In the genomic region with DNA sequence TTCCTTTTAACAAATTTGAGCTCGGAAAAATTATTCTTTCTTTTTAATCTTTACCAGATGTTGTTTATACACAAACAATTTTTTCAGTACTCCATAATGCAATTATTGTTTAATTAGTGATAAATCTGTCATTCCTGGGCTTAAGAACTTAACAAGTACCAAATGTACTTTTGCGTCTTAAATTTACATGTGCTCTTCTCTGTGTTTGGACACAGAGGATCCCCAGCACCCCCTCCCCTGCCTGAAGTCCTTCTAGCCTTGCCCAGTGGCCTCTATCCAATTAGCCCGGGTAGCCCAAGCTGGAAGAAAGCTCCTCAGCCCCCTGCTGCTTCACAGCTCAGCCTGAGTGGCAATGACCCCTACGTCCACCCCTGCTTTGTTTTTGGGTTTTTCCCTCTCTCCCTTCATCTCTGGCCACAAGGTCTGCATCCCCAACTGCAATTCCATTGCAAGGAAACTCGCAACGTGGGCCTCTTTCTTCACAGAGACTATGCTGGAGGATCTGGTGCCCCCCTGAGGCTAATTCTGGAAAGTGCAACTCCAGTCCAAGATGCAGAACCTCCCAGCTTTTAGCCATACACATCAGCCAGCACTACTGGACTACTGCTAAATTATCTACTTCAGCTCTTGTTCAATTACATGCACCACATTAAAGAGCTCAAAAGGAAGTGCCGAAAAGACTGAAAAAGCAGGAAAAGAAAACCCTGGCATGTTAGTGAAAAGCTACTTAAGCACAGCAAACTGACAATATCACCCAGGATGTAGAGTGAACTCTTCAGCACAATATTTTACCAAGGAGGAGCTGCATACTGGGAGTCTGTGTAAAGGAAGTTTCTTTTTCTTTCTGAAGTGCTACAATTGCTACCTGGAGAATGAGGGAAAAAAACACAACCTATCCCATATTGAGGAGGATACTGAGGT, we compare ENCODE assay signal across 1 cellular context.
A peak's percentile ranks its signal among the peaks of the same experiment; 100 is the strongest.
TF ChIP-seq lines count a peak whose summit lies in the region.

No MANE protein-coding gene starts in this region.

TF ChIP-seq in HepG2, 621 proteins besides CTCF, POLR2A, EP300 and RAD21 (continued from another document and continues in another):
- TF ChIP-seq HMGXB4 (CRISPR knock-in tag; IDR thresholded peaks at IDR 0.05; ENCODE audit: borderline replicate concordance in 1 of 2, low read depth in 1 of 2) (peak in 1 of 2 experiments; percentile 47; a peak in 1 of 4 replicates), ZGPAT (CRISPR knock-in tag; IDR thresholded peaks at IDR 0.05) (no peak; the same call in 1 of the 2 replicates), KLF15 (CRISPR knock-in tag; IDR thresholded peaks at IDR 0.05; ENCODE audit: borderline replicate concordance) (no peak), ZBTB21 (CRISPR knock-in tag; IDR thresholded peaks at IDR 0.05) (no peak), ZNF674 (CRISPR knock-in tag; IDR thresholded peaks at IDR 0.05; ENCODE audit: low read depth) (no peak), TBP (CRISPR knock-in tag; IDR thresholded peaks at IDR 0.05) (no peak), NR1H2 (CRISPR knock-in tag; IDR thresholded peaks at IDR 0.05; ENCODE audit: borderline replicate concordance, low read depth) (no peak), ZNF33A (CRISPR knock-in tag; IDR thresholded peaks at IDR 0.05; ENCODE audit: borderline replicate concordance) (peak; percentile 46; the same call in 1 of the 2 replicates), ZZZ3 (CRISPR knock-in tag; IDR thresholded peaks at IDR 0.05; ENCODE audit: borderline replicate concordance) (0 out of 2 replicates have a peak, but pooled peaks have one; percentile 34), HNRNPL (IDR thresholded peaks at IDR 0.05; ENCODE audit: low read depth, low read length) (no peak), ZNF569 (CRISPR knock-in tag; IDR thresholded peaks at IDR 0.05; ENCODE audit: borderline replicate concordance) (no peak), ZNF761 (CRISPR knock-in tag; conservative IDR thresholded peaks at IDR 0.05) (no peak), NFE2 (CRISPR knock-in tag; IDR thresholded peaks at IDR 0.05) (no peak), ZNF224 (CRISPR knock-in tag; IDR thresholded peaks at IDR 0.05) (no peak), MTA3 (CRISPR knock-in tag; IDR thresholded peaks at IDR 0.05) (no peak), REL (CRISPR knock-in tag; conservative IDR thresholded peaks at IDR 0.05) (no peak), NFATC3 (CRISPR knock-in tag; IDR thresholded peaks at IDR 0.05) (no peak), HES4 (CRISPR knock-in tag; IDR thresholded peaks at IDR 0.05; ENCODE audit: borderline replicate concordance) (no peak), ZBTB43 (CRISPR knock-in tag; conservative IDR thresholded peaks at IDR 0.05) (no peak), CHD4 (IDR thresholded peaks at IDR 0.05; ENCODE audit: borderline replicate concordance, low read length) (no peak), NR2F2 (IDR thresholded peaks at IDR 0.05; ENCODE audit: borderline replicate concordance, low read depth) (no peak), ZNF549 (CRISPR knock-in tag; IDR thresholded peaks at IDR 0.05) (no peak), ZNF709 (CRISPR knock-in tag; IDR thresholded peaks at IDR 0.05) (no peak), ZKSCAN8 (CRISPR knock-in tag; IDR thresholded peaks at IDR 0.05; ENCODE audit: borderline replicate concordance) (no peak), IRX3 (CRISPR knock-in tag; IDR thresholded peaks at IDR 0.05; ENCODE audit: borderline replicate concordance, low read depth) (no peak), ZNF530 (CRISPR knock-in tag; IDR thresholded peaks at IDR 0.05; ENCODE audit: low read depth) (no peak), SPEN (CRISPR knock-in tag; IDR thresholded peaks at IDR 0.05; ENCODE audit: low read depth) (no peak), XRCC5 (optimal IDR thresholded peaks at IDR 0.05; ENCODE audit: low read length) (peak; percentile 21), ZNF121 (CRISPR knock-in tag; IDR thresholded peaks at IDR 0.05) (0 out of 2 replicates have a peak, but pooled peaks have one; percentile 18), MIXL1 (CRISPR knock-in tag; IDR thresholded peaks at IDR 0.05) (0 out of 2 replicates have a peak, but pooled peaks have one; percentile 34), BCL3 (CRISPR knock-in tag; IDR thresholded peaks at IDR 0.05) (no peak), SMC3 (IDR thresholded peaks at IDR 0.05; ENCODE audit: low read length) (peak; percentile 65; the same call in 1 of the 2 replicates), ZNF703 (CRISPR knock-in tag; IDR thresholded peaks at IDR 0.05; ENCODE audit: borderline replicate concordance) (no peak), ZNF878 (CRISPR knock-in tag; IDR thresholded peaks at IDR 0.05) (no peak), KLF12 (CRISPR knock-in tag; IDR thresholded peaks at IDR 0.05; ENCODE audit: borderline replicate concordance) (no peak), STAG1 (CRISPR knock-in tag; IDR thresholded peaks at IDR 0.05) (peak; percentile 87), HNF1B (CRISPR knock-in tag; IDR thresholded peaks at IDR 0.05) (0 out of 2 replicates have a peak, but pooled peaks have one; percentile 52), NRL (CRISPR knock-in tag; IDR thresholded peaks at IDR 0.05; ENCODE audit: borderline replicate concordance) (no peak), RFXAP (CRISPR knock-in tag; IDR thresholded peaks at IDR 0.05; ENCODE audit: borderline replicate concordance) (no peak)
- TF ChIP-seq, protein P1, sequence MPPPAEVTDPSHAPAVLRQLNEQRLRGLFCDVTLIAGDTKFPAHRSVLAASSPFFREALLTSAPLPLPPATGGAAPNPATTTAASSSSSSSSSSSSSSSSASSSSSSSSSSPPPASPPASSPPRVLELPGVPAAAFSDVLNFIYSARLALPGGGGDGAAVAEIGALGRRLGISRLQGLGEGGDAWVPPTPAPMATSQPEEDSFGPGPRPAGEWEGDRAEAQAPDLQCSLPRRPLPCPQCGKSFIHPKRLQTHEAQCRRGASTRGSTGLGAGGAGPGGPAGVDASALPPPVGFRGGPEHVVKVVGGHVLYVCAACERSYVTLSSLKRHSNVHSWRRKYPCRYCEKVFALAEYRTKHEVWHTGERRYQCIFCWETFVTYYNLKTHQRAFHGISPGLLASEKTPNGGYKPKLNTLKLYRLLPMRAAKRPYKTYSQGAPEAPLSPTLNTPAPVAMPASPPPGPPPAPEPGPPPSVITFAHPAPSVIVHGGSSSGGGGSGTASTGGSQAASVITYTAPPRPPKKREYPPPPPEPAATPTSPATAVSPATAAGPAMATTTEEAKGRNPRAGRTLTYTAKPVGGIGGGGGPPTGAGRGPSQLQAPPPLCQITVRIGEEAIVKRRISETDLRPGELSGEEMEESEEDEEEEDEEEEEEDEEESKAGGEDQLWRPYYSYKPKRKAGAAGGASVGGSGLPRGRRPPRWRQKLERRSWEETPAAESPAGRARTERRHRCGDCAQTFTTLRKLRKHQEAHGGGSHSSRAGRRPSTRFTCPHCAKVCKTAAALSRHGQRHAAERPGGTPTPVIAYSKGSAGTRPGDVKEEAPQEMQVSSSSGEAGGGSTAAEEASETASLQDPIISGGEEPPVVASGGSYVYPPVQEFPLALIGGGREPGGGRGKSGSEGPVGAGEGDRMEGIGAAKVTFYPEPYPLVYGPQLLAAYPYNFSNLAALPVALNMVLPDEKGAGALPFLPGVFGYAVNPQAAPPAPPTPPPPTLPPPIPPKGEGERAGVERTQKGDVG (CRISPR knock-in tag; IDR thresholded peaks at IDR 0.05; ENCODE audit: borderline replicate concordance) = no peak
- TF ChIP-seq, protein P2, sequence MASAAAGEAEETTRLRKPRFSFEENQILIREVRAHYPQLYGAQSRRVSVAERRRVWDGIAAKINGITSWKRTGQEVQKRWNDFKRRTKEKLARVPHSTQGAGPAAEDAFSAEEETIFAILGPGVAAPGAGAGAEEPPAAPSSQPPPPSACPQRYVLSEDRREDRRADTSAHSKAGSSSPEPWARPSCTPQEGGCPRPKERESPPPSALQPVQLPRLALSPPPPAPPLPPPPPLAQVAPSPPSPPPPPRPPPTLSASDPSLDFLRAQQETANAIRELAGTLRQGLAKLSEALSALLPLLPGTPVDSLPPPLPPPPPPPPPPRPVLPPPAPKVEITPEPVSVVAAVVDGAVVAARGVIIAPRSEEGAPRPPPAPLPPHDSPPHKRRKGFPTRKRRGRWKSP (CRISPR knock-in tag; IDR thresholded peaks at IDR 0.05) = no peak
- TF ChIP-seq, protein P3, sequence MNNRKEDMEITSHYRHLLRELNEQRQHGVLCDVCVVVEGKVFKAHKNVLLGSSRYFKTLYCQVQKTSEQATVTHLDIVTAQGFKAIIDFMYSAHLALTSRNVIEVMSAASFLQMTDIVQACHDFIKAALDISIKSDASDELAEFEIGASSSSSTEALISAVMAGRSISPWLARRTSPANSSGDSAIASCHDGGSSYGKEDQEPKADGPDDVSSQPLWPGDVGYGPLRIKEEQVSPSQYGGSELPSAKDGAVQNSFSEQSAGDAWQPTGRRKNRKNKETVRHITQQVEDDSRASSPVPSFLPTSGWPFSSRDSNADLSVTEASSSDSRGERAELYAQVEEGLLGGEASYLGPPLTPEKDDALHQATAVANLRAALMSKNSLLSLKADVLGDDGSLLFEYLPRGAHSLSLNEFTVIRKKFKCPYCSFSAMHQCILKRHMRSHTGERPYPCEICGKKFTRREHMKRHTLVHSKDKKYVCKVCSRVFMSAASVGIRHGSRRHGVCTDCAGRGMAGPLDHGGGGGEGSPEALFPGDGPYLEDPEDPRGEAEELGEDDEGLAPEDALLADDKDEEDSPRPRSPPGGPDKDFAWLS (CRISPR knock-in tag; IDR thresholded peaks at IDR 0.05; ENCODE audit: borderline replicate concordance) = no peak
- TF ChIP-seq, protein P4, sequence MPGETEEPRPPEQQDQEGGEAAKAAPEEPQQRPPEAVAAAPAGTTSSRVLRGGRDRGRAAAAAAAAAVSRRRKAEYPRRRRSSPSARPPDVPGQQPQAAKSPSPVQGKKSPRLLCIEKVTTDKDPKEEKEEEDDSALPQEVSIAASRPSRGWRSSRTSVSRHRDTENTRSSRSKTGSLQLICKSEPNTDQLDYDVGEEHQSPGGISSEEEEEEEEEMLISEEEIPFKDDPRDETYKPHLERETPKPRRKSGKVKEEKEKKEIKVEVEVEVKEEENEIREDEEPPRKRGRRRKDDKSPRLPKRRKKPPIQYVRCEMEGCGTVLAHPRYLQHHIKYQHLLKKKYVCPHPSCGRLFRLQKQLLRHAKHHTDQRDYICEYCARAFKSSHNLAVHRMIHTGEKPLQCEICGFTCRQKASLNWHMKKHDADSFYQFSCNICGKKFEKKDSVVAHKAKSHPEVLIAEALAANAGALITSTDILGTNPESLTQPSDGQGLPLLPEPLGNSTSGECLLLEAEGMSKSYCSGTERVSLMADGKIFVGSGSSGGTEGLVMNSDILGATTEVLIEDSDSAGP (CRISPR knock-in tag; IDR thresholded peaks at IDR 0.05; ENCODE audit: borderline replicate concordance) = no peak
- TF ChIP-seq, protein P5, sequence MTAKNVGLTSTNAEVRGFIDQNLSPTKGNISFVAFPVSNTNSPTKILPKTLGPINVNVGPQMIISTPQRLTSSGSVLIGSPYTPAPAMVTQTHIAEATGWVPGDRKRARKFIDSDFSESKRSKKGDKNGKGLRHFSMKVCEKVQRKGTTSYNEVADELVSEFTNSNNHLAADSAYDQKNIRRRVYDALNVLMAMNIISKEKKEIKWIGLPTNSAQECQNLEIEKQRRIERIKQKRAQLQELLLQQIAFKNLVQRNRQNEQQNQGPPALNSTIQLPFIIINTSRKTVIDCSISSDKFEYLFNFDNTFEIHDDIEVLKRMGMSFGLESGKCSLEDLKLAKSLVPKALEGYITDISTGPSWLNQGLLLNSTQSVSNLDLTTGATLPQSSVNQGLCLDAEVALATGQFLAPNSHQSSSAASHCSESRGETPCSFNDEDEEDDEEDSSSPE (CRISPR knock-in tag; IDR thresholded peaks at IDR 0.05) = no peak
